Comparison of ENCODE assay signal across 10 cellular contexts in the genomic region with DNA sequence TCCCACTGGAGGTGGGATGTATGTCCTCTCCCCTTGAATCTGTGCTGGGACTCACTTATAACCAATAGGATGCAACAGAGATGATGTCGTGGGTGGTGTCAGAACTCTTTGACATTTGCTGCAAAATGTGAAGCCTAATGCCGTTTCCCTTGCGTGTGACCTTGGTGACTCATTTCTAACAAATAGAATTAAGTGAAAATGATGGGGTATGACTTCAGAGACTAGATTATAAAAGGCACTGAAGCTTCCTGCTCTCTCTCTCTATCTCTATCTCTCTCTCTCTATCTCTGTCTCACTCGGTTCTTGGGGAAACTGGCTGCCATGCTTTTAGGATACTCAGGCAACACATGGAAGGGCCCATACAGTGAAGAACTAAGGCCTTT.
DNase-seq lines count a peak whose midpoint lies in the region; ATAC-seq and TF ChIP-seq lines count a peak whose summit lies in the region.
"Had no signal": no experiment of that assay in that cellular context is flagged by ENCODE, and none has a peak within 500 bp of the region (broad histone marks: within the 10 kb centered on the region; RNA-seq: fewer than 3 reads in every experiment).

No MANE protein-coding gene starts in this region.

- no peaks in the 10 kb centered on the region for H3K27me3 ChIP-seq in thoracic aorta (replicated peaks; ENCODE audit: insufficient read depth)

- DNase-seq in DMS53 (lab: John Stamatoyannopoulos, UW) (peak; percentile 43), DMS53 treated with DMSO at 0.1 percent for 48 hours (lab: John Stamatoyannopoulos, UW; ENCODE audit: unreplicated experiment) (no peak), SW480 (ENCODE audit: low spot score) (peak; percentile 70), foreskin fibroblast (peak; percentile 92 to 93), thoracic aorta (ENCODE audit: low spot score) (no peak), WTC11 (ENCODE audit: low spot score) (no peak), GM13977 (ENCODE audit: low spot score) (no peak)

- H3K4me3 ChIP-seq in foreskin fibroblast (ENCODE audit: low read depth in 1 of 2, low read length in 2 of 2) (no peak overlapping the region), thoracic aorta (no peak overlapping the region)

- H3K9me3 ChIP-seq in thoracic aorta: no peaks in the 10 kb centered on the region

- no peaks in the 10 kb centered on the region for H3K36me3 Mint-ChIP-seq in WTC11

- in situ Hi-C loops in GM13977 (cut with MboI; ENCODE audit: low pct_unique_long_range_greater_than_20kb, low sequenced_read_pairs, unreplicated experiment): no loop called here

- H3K4me1 ChIP-seq in thoracic aorta (ENCODE audit: control insufficient read depth in 1 of 2, low read depth in 2 of 2): peaks cover 13 to 21% of the 10 kb centered on the region in 2 donors

- POLR2A ChIA-PET in WTC11 (lab: Charles Lee): no interaction called here

- CTCF ChIA-PET in WTC11 (lab: Charles Lee): no interaction called here

- peak overlapping the region; percentile 45 to 46 for H3K27ac ChIP-seq in thoracic aorta
- H3K27ac ChIP-seq: 22Rv1 had no signal

- H3K27ac Mint-ChIP-seq in WTC11: no peak overlapping the region
- H3K27ac Mint-ChIP-seq: T-helper 1 cell treated with Interleukin-12 subunit alpha and Interleukin-12 subunit beta and Interleukin-4 antibody, amounts not matched to agents 30 μg/mL and 1 μg/mL, for 36 hours had no signal

- ATAC-seq in thoracic aorta (ENCODE audit: insufficient number of reproducible peaks, low FRiP score, low read depth): no peak
- ATAC-seq in WTC11: no peak
- no peak for ATAC-seq in GM21515 (IDR thresholded peaks at IDR 0.05; ENCODE audit: unreplicated experiment)

- TF ChIP-seq CTCF in foreskin fibroblast (IDR thresholded peaks at IDR 0.05; ENCODE audit: low read depth, low read length): no peak
- TF ChIP-seq CTCF in thoracic aorta (IDR thresholded peaks at IDR 0.05): no peak
- no peak for TF ChIP-seq CTCF in WTC11 (IDR thresholded peaks at IDR 0.05)
- no peak for TF ChIP-seq CTCF in GM13977 (IDR thresholded peaks at IDR 0.05; ENCODE audit: extremely low read depth, insufficient read depth, missing control alignments)

- peaks cover 3% of the 10 kb centered on the region; the same call in 1 of the 2 replicates for H3K4me1 Mint-ChIP-seq in WTC11

- no peak overlapping the region for H3K4me3 Mint-ChIP-seq in WTC11
- H3K4me3 Mint-ChIP-seq: T-helper 1 cell treated with Interleukin-12 subunit alpha and Interleukin-12 subunit beta and Interleukin-4 antibody, amounts not matched to agents 30 μg/mL and 1 μg/mL, for 36 hours had no signal

- H3K27me3 Mint-ChIP-seq in WTC11 (ENCODE audit: low read depth): peaks cover 9% of the 10 kb centered on the region

- no peaks in the 10 kb centered on the region for H3K36me3 ChIP-seq in thoracic aorta

- peaks cover 6% of the 10 kb centered on the region for H3K9me3 Mint-ChIP-seq in WTC11
- H3K9me3 Mint-ChIP-seq: T-helper 1 cell treated with Interleukin-12 subunit alpha and Interleukin-12 subunit beta and Interleukin-4 antibody, amounts not matched to agents 30 μg/mL and 1 μg/mL, for 36 hours had no signal

TF ChIP-seq in WTC11, 78 proteins besides CTCF, POLR2A, EP300 and RAD21:
- TF ChIP-seq NR1H2 (CRISPR knock-in tag; IDR thresholded peaks at IDR 0.05): no peak
- TF ChIP-seq E2F4 (CRISPR knock-in tag; IDR thresholded peaks at IDR 0.05; ENCODE audit: borderline replicate concordance, low read depth): no peak
- TF ChIP-seq ZNF138 (CRISPR knock-in tag; conservative IDR thresholded peaks at IDR 0.05): no peak
- no peak for TF ChIP-seq RELA (CRISPR knock-in tag; IDR thresholded peaks at IDR 0.05; ENCODE audit: borderline replicate concordance)
- no peak for TF ChIP-seq GABPB1 (CRISPR knock-in tag; IDR thresholded peaks at IDR 0.05)
- TF ChIP-seq PREB (CRISPR knock-in tag; IDR thresholded peaks at IDR 0.05; ENCODE audit: borderline replicate concordance): no peak
- TF ChIP-seq GRHL2 (CRISPR knock-in tag; IDR thresholded peaks at IDR 0.05; ENCODE audit: insufficient replicate concordance, severe bottlenecking): no peak

Comparison
In these comparisons a context has a peak if more than half of its experiments do, and no peak if none do; other contexts are left out.
1. DNase-seq: peak in DMS53 (single experiment), SW480 (single experiment) and foreskin fibroblast (2 of 2); none in DMS53 treated with DMSO at 0.1 percent for 48 hours (single experiment), thoracic aorta (single experiment), WTC11 (single experiment) and GM13977 (single experiment).